In genomic region chr2:194452504-194452903, GRCh38 we compare ENCODE assay signal across 11 cellular contexts.
"Had no signal": no experiment of that assay in that cellular context is flagged by ENCODE, and none has a peak within 500 bp of the region (broad histone marks: within the 10 kb centered on the region; RNA-seq: fewer than 3 reads in every experiment).

No MANE protein-coding gene starts in this region.

- H3K27ac ChIP-seq: GM23248 had no signal

- H2AFZ ChIP-seq: GM23248, GM23338 had no signal

- H3K36me3 ChIP-seq: HAP-1 had no signal

- H3K9ac ChIP-seq: GM23248 had no signal

- H3K9me3 ChIP-seq: HAP-1 had no signal

- H3K4me1 ChIP-seq: HAP-1 had no signal

- H3K4me3 ChIP-seq: GM23248, GM23338, HAP-1 had no signal

- FAIRE-seq: H1, H54 had no signal

- DNase-seq: GM23248, GOT3, H7, H9, HCEC 1CT, HFFc6 had no signal

- ATAC-seq: GM23338, HCT116 had no signal

- H3K4me2 ChIP-seq: GM23338 had no signal
